ENCODE assay signal across 10 cellular contexts in genomic region chr1:233933339-233933738, GRCh38. TPM values are rescaled to one million over a fixed set of nuclear protein-coding genes. Genes with fewer than 3 reads are reported as not detected.
"Had no signal": no experiment of that assay in that cellular context is flagged by ENCODE, and none has a peak within 500 bp of the region (broad histone marks: within the 10 kb centered on the region; RNA-seq: fewer than 3 reads in every experiment).

No MANE protein-coding gene starts in this region.

- H3K9ac ChIP-seq: GM23248 had no signal

- H3K36me3 ChIP-seq: HAP-1 had no signal

- H3K4me3 ChIP-seq: GM23248, HAP-1 had no signal

- DNase-seq: GM23248, GOT3, H7, HFFc6, IMR-90, KBM-7 had no signal

- H3K27ac Mint-ChIP-seq: HFFc6 had no signal

- H3K4me3 Mint-ChIP-seq: HFFc6 had no signal

- H3K4me1 ChIP-seq: HAP-1 had no signal

- H3K27ac ChIP-seq: GM23248, HL-60 had no signal

- H2AFZ ChIP-seq: GM23248 had no signal

- H3K9me3 ChIP-seq: HAP-1 had no signal

- ATAC-seq: HCT116 had no signal

RNA-seq across cellular contexts. Expression of gene SLC35F3, which starts 28.9 kb away (rescaled TPM):
- total RNA-seq: H4 had no signal
